ENCODE assay signal across 10 cellular contexts in the genomic region with DNA sequence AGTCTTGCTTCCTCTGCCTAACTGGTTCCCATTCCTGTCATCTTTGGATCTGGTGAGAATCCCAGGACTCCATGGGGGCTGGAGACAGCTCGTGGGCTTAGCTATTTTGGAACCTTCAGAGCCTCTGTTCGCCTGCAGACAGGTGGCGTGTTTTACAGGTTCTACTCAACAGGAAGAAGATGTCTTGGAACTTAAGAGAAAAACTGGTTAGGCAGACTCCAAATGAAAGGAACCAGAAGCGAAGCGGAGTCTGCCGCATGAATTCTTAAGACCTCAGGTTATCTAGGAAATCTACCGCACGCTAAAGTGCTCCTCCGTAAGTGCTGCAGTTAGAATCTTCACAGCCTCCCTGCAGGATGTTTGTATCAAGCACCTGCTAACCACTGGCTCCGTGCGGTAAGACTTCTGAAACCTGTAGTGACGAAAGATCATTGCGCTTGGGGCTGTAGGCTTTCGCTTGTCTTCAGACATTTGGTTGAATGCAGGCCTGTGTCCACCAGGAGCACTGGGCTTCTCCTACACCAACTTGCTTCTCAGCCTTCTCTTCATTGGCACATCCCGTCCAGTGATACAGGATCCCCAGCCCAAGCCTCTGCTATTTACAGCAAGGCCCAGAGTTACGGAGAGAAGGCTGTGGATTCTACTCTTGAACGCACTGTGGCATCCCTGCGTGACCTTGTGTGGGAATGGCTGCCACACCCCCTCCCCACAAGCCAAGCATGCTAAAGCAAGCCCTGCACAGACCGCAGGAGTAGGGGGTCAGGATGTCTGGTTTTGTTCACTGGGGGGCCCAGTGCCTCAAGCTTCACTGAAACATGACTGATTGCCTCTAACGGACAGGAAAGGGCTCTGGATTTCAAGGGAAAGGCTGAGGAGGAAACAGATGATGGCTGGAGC. TPM values are rescaled to one million over a fixed set of nuclear protein-coding genes. Genes with fewer than 3 reads are reported as not detected.
DNase-seq lines count a peak whose midpoint lies in the region; ATAC-seq, FAIRE-seq and TF ChIP-seq lines count a peak whose summit lies in the region.
"Had no signal": no experiment of that assay in that cellular context is flagged by ENCODE, and none has a peak within 500 bp of the region (broad histone marks: within the 10 kb centered on the region; RNA-seq: fewer than 3 reads in every experiment).

No MANE protein-coding gene starts in this region.

- H3K4me3 ChIP-seq in astrocyte (ENCODE audit: insufficient read depth, low read depth, low read length) (no peak overlapping the region), upper lobe of right lung (no peak overlapping the region), testis (no peak overlapping the region)
- H3K4me3 ChIP-seq: lung, tibial nerve had no signal

- no peak for TF ChIP-seq POLR2A in testis (IDR thresholded peaks at IDR 0.05)

- no peak overlapping the region for H3K4me2 ChIP-seq in astrocyte (ENCODE audit: low read length)

- TF ChIP-seq CTCF in astrocyte (IDR thresholded peaks at IDR 0.05; ENCODE audit: insufficient read depth, low read depth, low read length) (no peak), upper lobe of right lung (IDR thresholded peaks at IDR 0.05) (no peak), testis (IDR thresholded peaks at IDR 0.05) (no peak)

- no peaks in the 10 kb centered on the region for H3K27me3 Mint-ChIP-seq in astrocyte (ENCODE audit: low read depth, unreplicated experiment)

- H3K9ac ChIP-seq in astrocyte (ENCODE audit: low read length): no peak overlapping the region

- peak; percentile 21 for DNase-seq in stimulated activated CD4-positive, alpha-beta T cell treated with anti-CD3 and anti-CD28 coated beads, Interleukin-4, amount 100 ng/mL, for 24 hours
- DNase-seq in stimulated activated CD4-positive, alpha-beta T cell treated with anti-CD3 and anti-CD28 coated beads, Interleukin-4, amount 100 ng/mL, for 1 hour: no peak
- DNase-seq in astrocyte (ENCODE audit: low read depth) (no peak), mesenteric fat pad (ENCODE audit: low spot score) (peak; percentile 47), upper lobe of right lung (no peak), DMS 273 (lab: John Stamatoyannopoulos, UW; ENCODE audit: unreplicated experiment) (no peak), testis (no peak), iPS-NIHi7 (ENCODE audit: extremely low spot score) (no peak)

- H3K79me2 ChIP-seq in astrocyte (ENCODE audit: insufficient read depth, low read length): no peaks in the 10 kb centered on the region

- intact Hi-C loops in upper lobe of right lung (cut with DNase I) (no loop called here), testis (cut with DNase I; ENCODE audit: low total_unique reads) (no loop called here)

- H3K36me3 ChIP-seq in astrocyte (ENCODE audit: insufficient read depth, low read length): peaks cover 4% of the 10 kb centered on the region
- peaks cover 41% of the 10 kb centered on the region for H3K36me3 ChIP-seq in upper lobe of right lung
- H3K36me3 ChIP-seq in testis (ENCODE audit: low read depth, missing control alignments): no peaks in the 10 kb centered on the region

- H3K27me3 ChIP-seq in astrocyte (ENCODE audit: insufficient read depth, low read length) (no peaks in the 10 kb centered on the region), upper lobe of right lung (no peaks in the 10 kb centered on the region), testis (no peaks in the 10 kb centered on the region)
- H3K27me3 ChIP-seq: tibial nerve had no signal

- 89 to 93% methylated on average over 19 to 20 of the region's 20 CpGs for WGBS in testis, 2 donors

- H3K27ac Mint-ChIP-seq in astrocyte (ENCODE audit: unreplicated experiment): peak overlapping the region; percentile 14

- no peak overlapping the region for H3K4me3 Mint-ChIP-seq in astrocyte (ENCODE audit: unreplicated experiment)

- no peak overlapping the region for H2AFZ ChIP-seq in astrocyte (ENCODE audit: low read depth, low read length)

- H3K9me3 ChIP-seq in astrocyte (ENCODE audit: insufficient read depth, low read depth, low read length) (no peaks in the 10 kb centered on the region), upper lobe of right lung (no peaks in the 10 kb centered on the region), testis (no peaks in the 10 kb centered on the region)
- H3K9me3 ChIP-seq: tibial nerve had no signal

- FAIRE-seq in astrocyte (lab: Jason Lieb, UNC): no peak

- H3K27ac ChIP-seq in astrocyte (ENCODE audit: low read depth, low read length) (no peak overlapping the region), upper lobe of right lung (peak overlapping the region; percentile 47), testis (peak overlapping the region in 1 of 2 donors; percentile 1)

- ATAC-seq in upper lobe of right lung: no peak

- H3K4me1 ChIP-seq in astrocyte (ENCODE audit: insufficient read depth, low read length) (peaks cover 5% of the 10 kb centered on the region), upper lobe of right lung (no peaks in the 10 kb centered on the region), testis (no peaks in the 10 kb centered on the region)

- H3K9me3 Mint-ChIP-seq in astrocyte (ENCODE audit: unreplicated experiment): peaks cover 2% of the 10 kb centered on the region

- H3K4me1 Mint-ChIP-seq in astrocyte (ENCODE audit: low read depth, unreplicated experiment): peaks cover 15% of the 10 kb centered on the region

- H4K20me1 ChIP-seq in astrocyte (ENCODE audit: insufficient read depth, low read length): no peaks in the 10 kb centered on the region

- peaks cover 25% of the 10 kb centered on the region for H3K36me3 Mint-ChIP-seq in astrocyte (ENCODE audit: low read depth, unreplicated experiment)

RNA-seq across cellular contexts. Expression of a gene that starts 35.0 kb away (rescaled TPM):
- total RNA-seq in astrocyte (2.8 and 2.9 TPM in 2 replicates), mesenteric fat pad (66.9 TPM), upper lobe of right lung (20.9 TPM), testis (10 to 100 TPM; 28.3 to 30.2 TPM)
- 43.9 TPM for polyA plus RNA-seq in testis (ENCODE audit: insufficient read depth, low read depth, low replicate concordance)

RNA-seq across cellular contexts. Expression of a gene that starts 50.3 kb away (rescaled TPM):
- total RNA-seq in astrocyte (21.3 and 24.3 TPM in 2 replicates), mesenteric fat pad (20.4 TPM), upper lobe of right lung (23.0 TPM), testis (10 to 100 TPM; 43.3 to 45.2 TPM)
- 42.2 TPM for polyA plus RNA-seq in testis (ENCODE audit: insufficient read depth, low read depth, low replicate concordance)

Comparison
In these comparisons a context has a peak if more than half of its experiments do, and no peak if none do; other contexts are left out.
1. DNase-seq: peak in stimulated activated CD4-positive, alpha-beta T cell treated with anti-CD3 and anti-CD28 coated beads, Interleukin-4, amount 100 ng/mL, for 24 hours (single experiment) and mesenteric fat pad (single experiment); none in stimulated activated CD4-positive, alpha-beta T cell treated with anti-CD3 and anti-CD28 coated beads, Interleukin-4, amount 100 ng/mL, for 1 hour (single experiment), astrocyte (single experiment), upper lobe of right lung (single experiment), DMS 273 (single experiment), testis (single experiment) and iPS-NIHi7 (single experiment).